Comparison of ENCODE assay signal across 1 cellular context in the genomic region with DNA sequence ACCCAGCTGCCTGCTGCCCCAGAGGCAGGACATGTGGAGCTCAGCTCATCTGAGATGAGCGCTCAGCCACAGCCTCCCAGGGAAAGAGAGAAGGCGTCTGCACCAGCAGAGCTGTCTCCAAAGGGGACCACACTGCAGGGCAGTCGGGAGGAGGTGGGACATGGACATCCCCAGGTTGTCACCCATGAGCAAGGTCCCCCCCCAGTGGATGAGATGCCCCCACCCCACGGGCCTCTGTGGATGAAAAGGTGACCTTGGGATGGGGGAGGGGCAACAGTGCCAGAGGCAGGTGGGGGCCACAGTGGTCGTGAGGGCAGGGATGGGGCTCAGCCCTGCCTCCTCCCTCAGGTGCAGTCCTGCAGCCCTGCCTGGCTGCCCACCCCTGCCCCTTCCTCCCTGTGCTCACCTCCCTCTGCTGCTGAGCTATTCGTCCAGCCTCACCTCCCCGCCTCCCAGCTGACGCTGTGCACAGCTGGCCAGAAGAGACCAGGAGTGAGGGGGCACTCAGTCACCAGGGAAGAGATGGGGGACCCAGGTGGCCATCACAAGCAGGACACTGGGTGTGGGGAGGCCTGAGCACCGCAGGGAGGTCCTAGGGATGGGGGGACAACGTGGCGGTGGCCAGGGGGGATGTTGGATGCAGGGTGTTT.
TF ChIP-seq lines count a peak whose summit lies in the region.

No MANE protein-coding gene starts in this region.

TF ChIP-seq in HepG2, 621 proteins besides CTCF, POLR2A, EP300 and RAD21:
- TF ChIP-seq JDP2 (CRISPR knock-in tag; IDR thresholded peaks at IDR 0.05; ENCODE audit: borderline replicate concordance) = no peak
- TF ChIP-seq, protein P1, sequence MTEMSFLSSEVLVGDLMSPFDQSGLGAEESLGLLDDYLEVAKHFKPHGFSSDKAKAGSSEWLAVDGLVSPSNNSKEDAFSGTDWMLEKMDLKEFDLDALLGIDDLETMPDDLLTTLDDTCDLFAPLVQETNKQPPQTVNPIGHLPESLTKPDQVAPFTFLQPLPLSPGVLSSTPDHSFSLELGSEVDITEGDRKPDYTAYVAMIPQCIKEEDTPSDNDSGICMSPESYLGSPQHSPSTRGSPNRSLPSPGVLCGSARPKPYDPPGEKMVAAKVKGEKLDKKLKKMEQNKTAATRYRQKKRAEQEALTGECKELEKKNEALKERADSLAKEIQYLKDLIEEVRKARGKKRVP (CRISPR knock-in tag; IDR thresholded peaks at IDR 0.05) = no peak
- no peak for TF ChIP-seq ZNF792 (CRISPR knock-in tag; IDR thresholded peaks at IDR 0.05)
- TF ChIP-seq, protein P2, sequence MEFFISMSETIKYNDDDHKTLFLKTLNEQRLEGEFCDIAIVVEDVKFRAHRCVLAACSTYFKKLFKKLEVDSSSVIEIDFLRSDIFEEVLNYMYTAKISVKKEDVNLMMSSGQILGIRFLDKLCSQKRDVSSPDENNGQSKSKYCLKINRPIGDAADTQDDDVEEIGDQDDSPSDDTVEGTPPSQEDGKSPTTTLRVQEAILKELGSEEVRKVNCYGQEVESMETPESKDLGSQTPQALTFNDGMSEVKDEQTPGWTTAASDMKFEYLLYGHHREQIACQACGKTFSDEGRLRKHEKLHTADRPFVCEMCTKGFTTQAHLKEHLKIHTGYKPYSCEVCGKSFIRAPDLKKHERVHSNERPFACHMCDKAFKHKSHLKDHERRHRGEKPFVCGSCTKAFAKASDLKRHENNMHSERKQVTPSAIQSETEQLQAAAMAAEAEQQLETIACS (CRISPR knock-in tag; IDR thresholded peaks at IDR 0.05) = no peak
- TF ChIP-seq SRSF4 (IDR thresholded peaks at IDR 0.05; ENCODE audit: low read depth, low read length, poor library complexity, severe bottlenecking) = no peak
- TF ChIP-seq HMGA1 (CRISPR knock-in tag; conservative IDR thresholded peaks at IDR 0.05) = no peak
- TF ChIP-seq ZNF367 (CRISPR knock-in tag; IDR thresholded peaks at IDR 0.05; ENCODE audit: borderline replicate concordance) = no peak
- no peak for TF ChIP-seq LCORL (IDR thresholded peaks at IDR 0.05)
- no peak for TF ChIP-seq LCORL (CRISPR knock-in tag; IDR thresholded peaks at IDR 0.05)
- no peak for TF ChIP-seq ZNF234 (CRISPR knock-in tag; conservative IDR thresholded peaks at IDR 0.05)
- no peak for TF ChIP-seq ZNF780A (CRISPR knock-in tag; IDR thresholded peaks at IDR 0.05)
- TF ChIP-seq, protein P3, sequence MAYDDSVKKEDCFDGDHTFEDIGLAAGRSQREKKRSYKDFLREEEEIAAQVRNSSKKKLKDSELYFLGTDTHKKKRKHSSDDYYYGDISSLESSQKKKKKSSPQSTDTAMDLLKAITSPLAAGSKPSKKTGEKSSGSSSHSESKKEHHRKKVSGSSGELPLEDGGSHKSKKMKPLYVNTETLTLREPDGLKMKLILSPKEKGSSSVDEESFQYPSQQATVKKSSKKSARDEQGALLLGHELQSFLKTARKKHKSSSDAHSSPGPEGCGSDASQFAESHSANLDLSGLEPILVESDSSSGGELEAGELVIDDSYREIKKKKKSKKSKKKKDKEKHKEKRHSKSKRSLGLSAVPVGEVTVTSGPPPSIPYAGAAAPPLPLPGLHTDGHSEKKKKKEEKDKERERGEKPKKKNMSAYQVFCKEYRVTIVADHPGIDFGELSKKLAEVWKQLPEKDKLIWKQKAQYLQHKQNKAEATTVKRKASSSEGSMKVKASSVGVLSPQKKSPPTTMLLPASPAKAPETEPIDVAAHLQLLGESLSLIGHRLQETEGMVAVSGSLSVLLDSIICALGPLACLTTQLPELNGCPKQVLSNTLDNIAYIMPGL (CRISPR knock-in tag; IDR thresholded peaks at IDR 0.05; ENCODE audit: borderline replicate concordance in 1 of 2, low read depth in 1 of 2) = no peak
- TF ChIP-seq NCOA5 (CRISPR knock-in tag; IDR thresholded peaks at IDR 0.05) = no peak
- no peak for TF ChIP-seq EHMT2 (IDR thresholded peaks at IDR 0.05; ENCODE audit: borderline replicate concordance, low read depth, low read length)
- no peak for TF ChIP-seq ZNF441 (CRISPR knock-in tag; IDR thresholded peaks at IDR 0.05; ENCODE audit: borderline replicate concordance)
- TF ChIP-seq MZF1 (CRISPR knock-in tag; IDR thresholded peaks at IDR 0.05; ENCODE audit: borderline replicate concordance) = no peak
- no peak for TF ChIP-seq NKX3-1 (CRISPR knock-in tag; IDR thresholded peaks at IDR 0.05)
